Comparison of ENCODE assay signal across 14 cellular contexts in the genomic region with DNA sequence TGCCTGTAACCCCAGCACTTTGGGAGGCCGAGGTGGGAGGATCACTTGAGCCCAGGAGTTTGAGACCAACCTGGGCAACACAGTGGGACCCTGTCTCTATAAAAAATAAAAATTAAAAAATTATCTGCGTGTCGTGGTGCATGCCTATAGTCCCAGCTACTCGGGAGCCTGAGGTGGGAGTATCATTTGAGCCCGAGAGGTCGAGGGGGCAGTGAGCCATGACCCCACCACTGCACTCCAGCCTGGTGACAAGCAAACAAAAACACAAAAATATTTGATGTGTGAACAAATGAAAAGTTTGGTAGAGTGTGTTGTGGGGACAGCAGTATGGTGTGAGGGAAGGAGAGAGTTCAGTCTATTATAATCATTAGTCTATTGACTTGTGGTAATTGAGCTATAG.
DNase-seq lines count a peak whose midpoint lies in the region; ATAC-seq, FAIRE-seq and TF ChIP-seq lines count a peak whose summit lies in the region.
"Had no signal": no experiment of that assay in that cellular context is flagged by ENCODE, and none has a peak within 500 bp of the region (broad histone marks: within the 10 kb centered on the region; RNA-seq: fewer than 3 reads in every experiment).

No MANE protein-coding gene starts in this region.

- no peak for FAIRE-seq in kidney (lab: Jason Lieb, UNC)
- no peak for FAIRE-seq in GM12891 (lab: Jason Lieb, UNC)
- FAIRE-seq: GM12892 had no signal

- CTCF ChIA-PET in HCT116 (lab: Charles Lee): interaction anchor here (0.6 to 3.7 kb wide), 10 partner anchors 50 to 676 kb away, joined by 3 to 40 read pairs (median 4); no protein-coding TSS in a partner anchor

- TF ChIP-seq CTCF in HCT116 (IDR thresholded peaks at IDR 0.05 in 2 of 3, conservative IDR thresholded peaks at IDR 0.05 in 1 of 3; ENCODE audit: borderline replicate concordance in 1 of 3, insufficient read depth in 1 of 3, low read depth in 2 of 3, low read length in 2 of 3): no peak
- no peak for TF ChIP-seq CTCF in astrocyte of the spinal cord (IDR thresholded peaks at IDR 0.05; ENCODE audit: low read depth, low read length)
- no peak for TF ChIP-seq CTCF in kidney (IDR thresholded peaks at IDR 0.05; ENCODE audit: borderline replicate concordance, extremely low read depth, insufficient read depth)
- no peak for TF ChIP-seq CTCF in smooth muscle cell (IDR thresholded peaks at IDR 0.05; ENCODE audit: borderline replicate concordance, insufficient read depth, poor library complexity, severe bottlenecking)

- H4K20me1 ChIP-seq in HCT116 (ENCODE audit: insufficient read depth) (no peaks in the 10 kb centered on the region), smooth muscle cell (ENCODE audit: low read depth) (no peaks in the 10 kb centered on the region)

- no peak for ATAC-seq in HCT116
- ATAC-seq in HG02759 (IDR thresholded peaks at IDR 0.05; ENCODE audit: unreplicated experiment): no peak
- ATAC-seq: T-helper 17 cell had no signal

- BruUV-seq in HCT116 (replicated peaks; lab: Mats Ljungman, UMichigan): no TSS peak

- H3K27ac ChIP-seq in HCT116 (ENCODE audit: low read depth, low read length) (peak overlapping the region; percentile 62), kidney (ENCODE audit: low read depth in 2 of 2, low read length in 2 of 2) (no peak overlapping the region), smooth muscle cell (ENCODE audit: low read depth) (peak overlapping the region; percentile 99)

- RAD21 ChIA-PET in HCT116 (lab: Charles Lee; ENCODE audit: low non-redundant PET in 1 of 2, low total read pairs in 2 of 2, uncharacterized antibody in 2 of 2, unreplicated experiment in 2 of 2): no interaction called here

- TF ChIP-seq POLR2A in HCT116 (IDR thresholded peaks at IDR 0.05; ENCODE audit: borderline replicate concordance, extremely low read depth, insufficient read depth, insufficient read length): no peak
- no peak for TF ChIP-seq POLR2A in GM12891 (IDR thresholded peaks at IDR 0.05; ENCODE audit: low read depth, low read length)

- TF ChIP-seq RAD21 in HCT116 (IDR thresholded peaks at IDR 0.05; ENCODE audit: low read depth): no peak

- no peaks in the 10 kb centered on the region for H3K9me2 ChIP-seq in HCT116 (ENCODE audit: insufficient read depth)

- DNase-seq in HCT116 (ENCODE audit: low read depth, low spot score) (no peak), astrocyte of the spinal cord (ENCODE audit: low read depth, low spot score) (no peak), kidney (peak; percentile 60), smooth muscle cell (lab: John Stamatoyannopoulos, UW; ENCODE audit: unreplicated experiment) (no peak), GM12891 (ENCODE audit: insufficient read length, low spot score) (no peak), NCI-H1105 treated with DMSO at 0.1 percent for 48 hours (lab: John Stamatoyannopoulos, UW) (no peak)
- DNase-seq in stimulated activated CD8-positive, alpha-beta memory T cell treated with anti-CD3 and anti-CD28 coated beads, Interleukin-4, amount 100 ng/mL, for 48 hours: no peak
- DNase-seq: CD4-positive, CD25-positive, alpha-beta regulatory T cell; hippocampal formation; NCI-H1436; stimulated activated CD4-positive, alpha-beta T cell treated with anti-CD3 and anti-CD28 coated beads, Interleukin-1b, Interleukin-23, amount 100 ng/mL, for 48 hours; T-helper 17 cell had no signal

- H2AFZ ChIP-seq in HCT116 (ENCODE audit: low read depth, low read length, poor library complexity, severe bottlenecking) (no peak overlapping the region), smooth muscle cell (ENCODE audit: low read depth) (no peak overlapping the region)

- peaks cover 40% of the 10 kb centered on the region for H3F3A ChIP-seq in smooth muscle cell (ENCODE audit: low read depth)

- in situ Hi-C loops in astrocyte of the spinal cord (cut with HindIII; ENCODE audit: low sequenced_read_pairs): no loop called here

- no peaks in the 10 kb centered on the region for H3K9me3 ChIP-seq in HCT116 (ENCODE audit: control insufficient read depth in 1 of 2, insufficient read depth in 1 of 2, low read depth in 1 of 2, low read length in 2 of 2)
- no peaks in the 10 kb centered on the region for H3K9me3 ChIP-seq in kidney (ENCODE audit: control insufficient read depth in 1 of 2, low read length in 2 of 2)
- H3K9me3 ChIP-seq in smooth muscle cell (replicated peaks; ENCODE audit: low read depth): no peaks in the 10 kb centered on the region

- H3K4me3 ChIP-seq in HCT116 (replicated peaks in 1 of 2; ENCODE audit: low read depth in 1 of 2, low read length in 2 of 2): peak overlapping the region in 1 of 2 experiments; percentile 50; a peak in 1 of 4 replicates
- H3K4me3 ChIP-seq in astrocyte of the spinal cord (ENCODE audit: low read depth, low read length): peak overlapping the region; percentile 2
- no peak overlapping the region for H3K4me3 ChIP-seq in kidney (ENCODE audit: low read length in 2 of 2)
- H3K4me3 ChIP-seq in smooth muscle cell: no peak overlapping the region

- POLR2A ChIA-PET in HCT116 (lab: Charles Lee): interaction anchor here (1.0 kb wide), 1 partner anchor 221 kb away, joined by 3 read pairs; no protein-coding TSS in a partner anchor

- H3K27me3 ChIP-seq in HCT116 (ENCODE audit: insufficient read depth, low read length): no peaks in the 10 kb centered on the region
- H3K27me3 ChIP-seq in smooth muscle cell (ENCODE audit: low read depth): no peaks in the 10 kb centered on the region

- intact Hi-C loops in HCT116 (cut with micrococcal nuclease) (loop anchor here (2.0 kb wide), 2 partner anchors 608 to 676 kb away; no protein-coding TSS in a partner anchor), kidney (cut with DNase I) (no loop called here)

- H3K79me2 ChIP-seq in HCT116 (ENCODE audit: insufficient read depth, low read length) (no peaks in the 10 kb centered on the region), smooth muscle cell (ENCODE audit: low read depth) (peaks cover 14% of the 10 kb centered on the region)

- H3K4me1 ChIP-seq in HCT116 (ENCODE audit: control insufficient read depth in 1 of 2, insufficient read depth in 2 of 2, low read length in 2 of 2) (peaks cover 25 to 41% of the 10 kb centered on the region in 2 experiments), kidney (ENCODE audit: control insufficient read depth in 1 of 2, insufficient read depth in 1 of 2, low read depth in 1 of 2, low read length in 2 of 2) (no peaks in the 10 kb centered on the region), smooth muscle cell (ENCODE audit: low read depth) (peaks cover 34% of the 10 kb centered on the region)

- H3K36me3 ChIP-seq in HCT116 (ENCODE audit: control insufficient read depth in 1 of 2, insufficient read depth in 2 of 2, low read length in 2 of 2) (no peaks in the 10 kb centered on the region), kidney (ENCODE audit: control insufficient read depth in 1 of 2, insufficient read depth in 2 of 2, low read length in 2 of 2) (no peaks in the 10 kb centered on the region), smooth muscle cell (ENCODE audit: low read depth) (no peaks in the 10 kb centered on the region)

- peak overlapping the region; percentile 58; the same call in 1 of the 2 replicates for H3K9ac ChIP-seq in HCT116 (ENCODE audit: low read length)
- H3K9ac ChIP-seq in kidney (ENCODE audit: low read length in 2 of 2): no peak overlapping the region
- H3K9ac ChIP-seq in smooth muscle cell (ENCODE audit: low read depth): peak overlapping the region; percentile 81

- H3K4me2 ChIP-seq in HCT116 (ENCODE audit: low read length) (peak overlapping the region; percentile 81), smooth muscle cell (peak overlapping the region; percentile 68)

- WGBS in smooth muscle cell (ENCODE audit: low lambda C conversion rate): 63% methylated on average over 6 of the region's 6 CpGs

TF ChIP-seq in HCT116, 20 proteins besides CTCF, POLR2A, EP300 and RAD21:
- TF ChIP-seq FOSL1 (IDR thresholded peaks at IDR 0.05; ENCODE audit: low read depth) (no peak), SRF (IDR thresholded peaks at IDR 0.05; ENCODE audit: low read depth) (no peak), EGR1 (IDR thresholded peaks at IDR 0.05; ENCODE audit: low read depth) (no peak), ZNF274 (IDR thresholded peaks at IDR 0.05; ENCODE audit: low read depth, low read length) (no peak), SP1 (IDR thresholded peaks at IDR 0.05; ENCODE audit: low read depth) (no peak), CBX3 (IDR thresholded peaks at IDR 0.05; ENCODE audit: low read depth) (no peak), ELF1 (IDR thresholded peaks at IDR 0.05; ENCODE audit: borderline replicate concordance, low read depth) (no peak), POLR2AphosphoS5 (IDR thresholded peaks at IDR 0.05; ENCODE audit: low read depth, low read length) (no peak)
- TF ChIP-seq, protein P1, sequence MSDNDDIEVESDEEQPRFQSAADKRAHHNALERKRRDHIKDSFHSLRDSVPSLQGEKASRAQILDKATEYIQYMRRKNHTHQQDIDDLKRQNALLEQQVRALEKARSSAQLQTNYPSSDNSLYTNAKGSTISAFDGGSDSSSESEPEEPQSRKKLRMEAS (IDR thresholded peaks at IDR 0.05): no peak
- TF ChIP-seq, protein P2, sequence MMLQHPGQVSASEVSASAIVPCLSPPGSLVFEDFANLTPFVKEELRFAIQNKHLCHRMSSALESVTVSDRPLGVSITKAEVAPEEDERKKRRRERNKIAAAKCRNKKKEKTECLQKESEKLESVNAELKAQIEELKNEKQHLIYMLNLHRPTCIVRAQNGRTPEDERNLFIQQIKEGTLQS (IDR thresholded peaks at IDR 0.05): no peak

TF ChIP-seq in GM12891, 5 proteins besides CTCF, POLR2A, EP300 and RAD21:
- TF ChIP-seq POLR2AphosphoS5 (IDR thresholded peaks at IDR 0.05; ENCODE audit: low read depth, low read length): no peak
- no peak for TF ChIP-seq POU2F2 (IDR thresholded peaks at IDR 0.05; ENCODE audit: low read depth, low read length)
- TF ChIP-seq TAF1 (IDR thresholded peaks at IDR 0.05; ENCODE audit: low read depth, low read length): no peak
- no peak for TF ChIP-seq SPI1 (IDR thresholded peaks at IDR 0.05; ENCODE audit: low read depth, low read length)
- no peak for TF ChIP-seq PAX5 (IDR thresholded peaks at IDR 0.05; ENCODE audit: insufficient read depth, low read length, severe bottlenecking)

Comparison
In these comparisons a context has a peak if more than half of its experiments do, and no peak if none do; other contexts are left out.
1. H3K27ac ChIP-seq: peak in HCT116 (single experiment) and smooth muscle cell (single experiment); none in kidney (0 of 2).
2. H3K9ac ChIP-seq: peak in HCT116 (single experiment) and smooth muscle cell (single experiment); none in kidney (0 of 2).